Comparison of ENCODE assay signal across 2 cellular contexts in genomic region chr14:94332063-94332583, GRCh38.
TF ChIP-seq lines count a peak whose summit lies in the region.

No MANE protein-coding gene starts in this region.

TF ChIP-seq in HepG2, 621 proteins besides CTCF, POLR2A, EP300 and RAD21:
- TF ChIP-seq ZNF616 (CRISPR knock-in tag; IDR thresholded peaks at IDR 0.05; ENCODE audit: low read depth) (no peak), PATZ1 (CRISPR knock-in tag; IDR thresholded peaks at IDR 0.05) (no peak), ZNF563 (CRISPR knock-in tag; IDR thresholded peaks at IDR 0.05) (no peak), ESRRA (CRISPR knock-in tag; IDR thresholded peaks at IDR 0.05; ENCODE audit: low read depth) (no peak), ZNF232 (CRISPR knock-in tag; IDR thresholded peaks at IDR 0.05; ENCODE audit: borderline replicate concordance) (no peak), ZNF768 (CRISPR knock-in tag; IDR thresholded peaks at IDR 0.05) (peak; percentile 96), MTA3 (CRISPR knock-in tag; IDR thresholded peaks at IDR 0.05) (no peak), ZNF7 (CRISPR knock-in tag; IDR thresholded peaks at IDR 0.05) (no peak), ZHX1 (CRISPR knock-in tag; IDR thresholded peaks at IDR 0.05; ENCODE audit: low read depth) (no peak), ADNP (CRISPR knock-in tag; IDR thresholded peaks at IDR 0.05) (no peak), PHB2 (IDR thresholded peaks at IDR 0.05; ENCODE audit: partially characterized antibody) (no peak), THAP9 (CRISPR knock-in tag; IDR thresholded peaks at IDR 0.05; ENCODE audit: borderline replicate concordance) (no peak), POLR2G (IDR thresholded peaks at IDR 0.05; ENCODE audit: low read depth, low read length) (no peak), NCOA1 (CRISPR knock-in tag; IDR thresholded peaks at IDR 0.05) (no peak), NFKB2 (CRISPR knock-in tag; IDR thresholded peaks at IDR 0.05; ENCODE audit: borderline replicate concordance) (no peak), ZMYM3 (CRISPR knock-in tag; IDR thresholded peaks at IDR 0.05) (peak; percentile 75)

TF ChIP-seq in IMR-90, 13 proteins besides CTCF, POLR2A, EP300 and RAD21:
- TF ChIP-seq BHLHE40 (IDR thresholded peaks at IDR 0.05; ENCODE audit: low read depth, low read length) (no peak), SMC3 (IDR thresholded peaks at IDR 0.05; ENCODE audit: low read depth, low read length) (no peak), USF2 (IDR thresholded peaks at IDR 0.05; ENCODE audit: low read depth, low read length) (no peak), CHD1 (IDR thresholded peaks at IDR 0.05; ENCODE audit: low read depth, low read length) (no peak), CEBPB (IDR thresholded peaks at IDR 0.05; ENCODE audit: low read depth, low read length) (no peak), ELK1 (IDR thresholded peaks at IDR 0.05; ENCODE audit: borderline replicate concordance, low read depth, low read length) (no peak), MAZ (IDR thresholded peaks at IDR 0.05; ENCODE audit: borderline replicate concordance, low read depth, low read length) (no peak), NFE2L2 (IDR thresholded peaks at IDR 0.05; ENCODE audit: low read depth, low read length) (no peak), RCOR1 (IDR thresholded peaks at IDR 0.05; ENCODE audit: insufficient replicate concordance, low read length) (no peak), MXI1 (IDR thresholded peaks at IDR 0.05; ENCODE audit: borderline replicate concordance, low read depth, low read length) (no peak), MAFK (IDR thresholded peaks at IDR 0.05; ENCODE audit: low read depth, low read length) (no peak), RFX5 (IDR thresholded peaks at IDR 0.05; ENCODE audit: low read depth, low read length) (no peak), FOS (IDR thresholded peaks at IDR 0.05; ENCODE audit: low read depth, low read length) (no peak)
